In genomic region chr11:78139422-78140391, GRCh38 we compare ENCODE assay signal across 1 cellular context.
TF ChIP-seq lines count a peak whose summit lies in the region.

Gene ALG8 (minus strand): TSS chr11:78139626. CDS start chr11:78139588, 38 bp downstream.

TF ChIP-seq in HepG2, 621 proteins besides CTCF, POLR2A, EP300 and RAD21 (continued from another document and continues in another):
- TF ChIP-seq ZNF710 (CRISPR knock-in tag; IDR thresholded peaks at IDR 0.05; ENCODE audit: borderline replicate concordance) (no peak), SKI (IDR thresholded peaks at IDR 0.05; ENCODE audit: partially characterized antibody) (no peak), ZNF512B (CRISPR knock-in tag; IDR thresholded peaks at IDR 0.05; ENCODE audit: borderline replicate concordance) (no peak), ZNF720 (CRISPR knock-in tag; IDR thresholded peaks at IDR 0.05) (no peak), CREB1 (IDR thresholded peaks at IDR 0.05) (0 out of 2 replicates have a peak, but pooled peaks have one; percentile 43), CREB1 (CRISPR knock-in tag; IDR thresholded peaks at IDR 0.05) (peak; percentile 88), FOSL2 (CRISPR knock-in tag; IDR thresholded peaks at IDR 0.05) (no peak), ZNF546 (CRISPR knock-in tag; conservative IDR thresholded peaks at IDR 0.05) (no peak; the same call in 1 of the 2 replicates), ZNF510 (CRISPR knock-in tag; IDR thresholded peaks at IDR 0.05; ENCODE audit: low read depth) (peak; percentile 58; the same call in 1 of the 2 replicates), FOXO1 (CRISPR knock-in tag; IDR thresholded peaks at IDR 0.05) (no peak; the same call in 1 of the 2 replicates), SMAD9 (CRISPR knock-in tag; IDR thresholded peaks at IDR 0.05) (no peak), ZNF768 (CRISPR knock-in tag; IDR thresholded peaks at IDR 0.05) (peak; percentile 57; the same call in 1 of the 2 replicates), GPBP1L1 (CRISPR knock-in tag; IDR thresholded peaks at IDR 0.05) (no peak), ZNF564 (CRISPR knock-in tag; IDR thresholded peaks at IDR 0.05) (peak; percentile 40; the same call in 1 of the 2 replicates), MAX (IDR thresholded peaks at IDR 0.05) (peak; percentile 98), EED (CRISPR knock-in tag; IDR thresholded peaks at IDR 0.05) (no peak), PBX2 (CRISPR knock-in tag; IDR thresholded peaks at IDR 0.05) (no peak), KLF12 (CRISPR knock-in tag; IDR thresholded peaks at IDR 0.05; ENCODE audit: borderline replicate concordance) (peak; percentile 68; the same call in 1 of the 2 replicates), ZNF296 (CRISPR knock-in tag; conservative IDR thresholded peaks at IDR 0.05) (no peak), ZBTB14 (CRISPR knock-in tag; IDR thresholded peaks at IDR 0.05) (peak; percentile 35), KDM5B (CRISPR knock-in tag; IDR thresholded peaks at IDR 0.05; ENCODE audit: borderline replicate concordance) (peak; percentile 89; the same call in 1 of the 2 replicates), ZIK1 (CRISPR knock-in tag; IDR thresholded peaks at IDR 0.05; ENCODE audit: borderline replicate concordance, low read depth) (no peak; the same call in 1 of the 2 replicates), BATF2 (CRISPR knock-in tag; IDR thresholded peaks at IDR 0.05) (peak; percentile 86), ZNF468 (CRISPR knock-in tag; IDR thresholded peaks at IDR 0.05) (no peak), NFE2L1 (CRISPR knock-in tag; IDR thresholded peaks at IDR 0.05; ENCODE audit: borderline replicate concordance) (no peak), ZSCAN22 (CRISPR knock-in tag; IDR thresholded peaks at IDR 0.05) (no peak), EZH2 (conservative IDR thresholded peaks at IDR 0.05; ENCODE audit: low read depth, low read length) (no peak), TERF1 (CRISPR knock-in tag; IDR thresholded peaks at IDR 0.05) (no peak), PAXIP1 (CRISPR knock-in tag; conservative IDR thresholded peaks at IDR 0.05) (peak; percentile 60), HIC2 (CRISPR knock-in tag; IDR thresholded peaks at IDR 0.05; ENCODE audit: low read depth) (no peak), SALL2 (CRISPR knock-in tag; IDR thresholded peaks at IDR 0.05) (peak; percentile 78), GLI4 (CRISPR knock-in tag; IDR thresholded peaks at IDR 0.05; ENCODE audit: borderline replicate concordance) (no peak), ZNF644 (CRISPR knock-in tag; IDR thresholded peaks at IDR 0.05; ENCODE audit: low read depth) (no peak), GTF2F1 (IDR thresholded peaks at IDR 0.05; ENCODE audit: low read length) (no peak), SRSF1 (optimal IDR thresholded peaks at IDR 0.05; ENCODE audit: low read depth, low read length) (no peak), ZNF577 (CRISPR knock-in tag; IDR thresholded peaks at IDR 0.05; ENCODE audit: borderline replicate concordance, low read depth) (no peak), ZBTB33 (CRISPR knock-in tag; IDR thresholded peaks at IDR 0.05) (no peak), SOX5 (CRISPR knock-in tag; IDR thresholded peaks at IDR 0.05; ENCODE audit: borderline replicate concordance) (peak; percentile 58; the same call in 1 of the 2 replicates), NR0B2 (CRISPR knock-in tag; IDR thresholded peaks at IDR 0.05) (peak; percentile 81)
